15 cellular contexts compared by ENCODE assay signal in the genomic region with DNA sequence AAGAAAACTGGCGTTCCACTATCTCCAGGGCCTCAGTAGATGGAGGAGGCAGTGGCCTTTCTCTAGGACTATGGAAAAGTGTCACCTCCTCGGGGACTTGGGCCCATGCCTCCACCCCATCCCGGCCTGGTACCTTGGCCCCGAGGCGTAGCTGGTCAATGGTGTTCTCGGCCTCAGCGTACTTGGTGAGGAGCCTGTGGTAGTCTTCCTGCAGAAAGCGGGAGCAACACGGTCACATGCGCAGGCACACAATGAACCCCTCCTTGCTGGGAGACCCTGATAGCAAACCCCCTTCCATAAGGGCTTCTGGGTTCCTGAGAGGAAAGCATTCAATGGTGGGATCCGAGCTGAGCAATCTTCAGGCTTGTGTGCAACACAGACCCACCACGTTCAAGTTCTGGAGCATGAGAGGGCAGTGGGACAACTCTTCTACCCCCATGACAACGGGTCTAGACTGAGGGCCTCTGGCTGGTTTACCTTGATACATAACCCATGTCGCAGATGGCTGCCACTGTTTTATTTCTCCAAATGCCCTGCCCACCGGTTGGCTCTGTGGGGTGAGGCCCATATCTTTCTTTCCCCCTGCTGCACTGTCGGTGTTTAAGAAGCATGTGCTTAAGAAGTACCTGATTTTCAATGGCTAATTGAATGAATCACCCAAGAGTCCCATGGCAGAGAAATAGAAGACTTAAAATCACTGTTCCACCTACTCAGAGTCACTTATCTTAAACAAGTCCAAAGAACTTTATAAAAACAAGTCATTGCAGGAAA. TPM values are rescaled to one million over a fixed set of nuclear protein-coding genes. Genes with fewer than 3 reads are reported as not detected.
DNase-seq lines count a peak whose midpoint lies in the region; ATAC-seq and TF ChIP-seq lines count a peak whose summit lies in the region.
"Had no signal": no experiment of that assay in that cellular context is flagged by ENCODE, and none has a peak within 500 bp of the region (broad histone marks: within the 10 kb centered on the region; RNA-seq: fewer than 3 reads in every experiment).

No MANE protein-coding gene starts in this region.

- POLR2A ChIA-PET in activated CD4-positive, alpha-beta memory T cell treated with anti-CD3 and anti-CD28 coated beads for 36 hours (lab: Charles Lee) = interaction anchor here (3.1 to 6.0 kb wide), 2 partner anchors 11 kb away, joined by 15 to 100 read pairs; a partner anchor contains a TSS

- no peaks in the 10 kb centered on the region for H3K27me3 Mint-ChIP-seq in activated naive CD4-positive, alpha-beta T cell treated with anti-CD3 and anti-CD28 coated beads, Interleukin-2, amount 10 ng/mL, durations not matched to agents 7 days and 5 days
- H3K27me3 Mint-ChIP-seq in activated CD4-positive, alpha-beta memory T cell treated with anti-CD3 and anti-CD28 coated beads for 36 hours = no peaks in the 10 kb centered on the region
- no peaks in the 10 kb centered on the region for H3K27me3 Mint-ChIP-seq in memory B cell

- H3K9me3 Mint-ChIP-seq in activated naive CD4-positive, alpha-beta T cell treated with anti-CD3 and anti-CD28 coated beads, Interleukin-2, amount 10 ng/mL, durations not matched to agents 7 days and 5 days = no peaks in the 10 kb centered on the region
- no peaks in the 10 kb centered on the region for H3K9me3 Mint-ChIP-seq in activated CD4-positive, alpha-beta memory T cell treated with anti-CD3 and anti-CD28 coated beads for 36 hours
- peaks cover 1% of the 10 kb centered on the region for H3K9me3 Mint-ChIP-seq in memory B cell

- peaks cover 95% of the 10 kb centered on the region for H3K4me1 Mint-ChIP-seq in activated naive CD4-positive, alpha-beta T cell treated with anti-CD3 and anti-CD28 coated beads, Interleukin-2, amount 10 ng/mL, durations not matched to agents 7 days and 5 days
- peaks cover 86% of the 10 kb centered on the region for H3K4me1 Mint-ChIP-seq in activated CD4-positive, alpha-beta memory T cell treated with anti-CD3 and anti-CD28 coated beads for 36 hours (ENCODE audit: low read depth)
- peaks cover 63% of the 10 kb centered on the region for H3K4me1 Mint-ChIP-seq in memory B cell

- peak overlapping the region; percentile 2 for H3K4me3 Mint-ChIP-seq in activated naive CD4-positive, alpha-beta T cell treated with anti-CD3 and anti-CD28 coated beads, Interleukin-2, amount 10 ng/mL, durations not matched to agents 7 days and 5 days
- peak overlapping the region; percentile 35 for H3K4me3 Mint-ChIP-seq in activated CD4-positive, alpha-beta memory T cell treated with anti-CD3 and anti-CD28 coated beads for 36 hours
- H3K4me3 Mint-ChIP-seq in memory B cell = peak overlapping the region; percentile 45

- H3K36me3 Mint-ChIP-seq in activated naive CD4-positive, alpha-beta T cell treated with anti-CD3 and anti-CD28 coated beads, Interleukin-2, amount 10 ng/mL, durations not matched to agents 7 days and 5 days = peaks cover 85% of the 10 kb centered on the region
- H3K36me3 Mint-ChIP-seq in activated CD4-positive, alpha-beta memory T cell treated with anti-CD3 and anti-CD28 coated beads for 36 hours = peaks cover 68% of the 10 kb centered on the region
- peaks cover 39% of the 10 kb centered on the region for H3K36me3 Mint-ChIP-seq in memory B cell

- H3K79me2 ChIP-seq in hepatocyte = no peaks in the 10 kb centered on the region

- CTCF ChIA-PET in activated naive CD4-positive, alpha-beta T cell treated with anti-CD3 and anti-CD28 coated beads, Interleukin-2, amount 10 ng/mL, durations not matched to agents 7 days and 5 days (lab: Charles Lee) = interaction anchor here (0.7 to 5.6 kb wide), 3 partner anchors 12 to 24 kb away, joined by 3 to 65 read pairs (median 4); a partner anchor contains a TSS
- CTCF ChIA-PET in activated CD4-positive, alpha-beta memory T cell treated with anti-CD3 and anti-CD28 coated beads for 36 hours (lab: Charles Lee) = interaction anchor here (0.8 to 5.2 kb wide), 5 partner anchors 10 to 279 kb away, joined by 3 to 53 read pairs (median 3); a partner anchor contains a TSS

- no peaks in the 10 kb centered on the region for H3K9me3 ChIP-seq in hepatocyte (ENCODE audit: low read depth)

- H4K20me1 ChIP-seq in hepatocyte (ENCODE audit: insufficient read depth, poor library complexity, severe bottlenecking) = no peaks in the 10 kb centered on the region

- intact Hi-C loops in activated CD4-positive, alpha-beta memory T cell treated with anti-CD3 and anti-CD28 coated beads for 36 hours (cut with micrococcal nuclease) = loop anchor here (1.0 kb wide), 2 partner anchors 8 to 11 kb away; no protein-coding TSS in a partner anchor

- H3K9me2 ChIP-seq in hepatocyte (replicated peaks; ENCODE audit: insufficient read depth) = no peaks in the 10 kb centered on the region

- WGBS in hepatocyte (ENCODE audit: low lambda C conversion rate, missing lambda C conversion rate) = 92% methylated on average over 16 of the region's 16 CpGs

- no peak overlapping the region for H3K4me3 ChIP-seq in hepatocyte

- no peak for ATAC-seq in memory B cell (ENCODE audit: low read depth)

- no peaks in the 10 kb centered on the region for H3K36me3 ChIP-seq in hepatocyte (replicated peaks; ENCODE audit: insufficient read depth, low read depth)

- no peak for DNase-seq in activated naive CD4-positive, alpha-beta T cell treated with anti-CD3 and anti-CD28 coated beads, Interleukin-2, amount 10 ng/mL, durations not matched to agents 7 days and 5 days
- DNase-seq in activated naive CD4-positive, alpha-beta T cell treated with Interleukin-2 at 50 U/mL for 16 hours = no peak
- DNase-seq in activated CD4-positive, alpha-beta memory T cell treated with anti-CD3 and anti-CD28 coated beads for 36 hours = no peak
- DNase-seq in memory B cell (ENCODE audit: low spot score in 2 of 2) (no peak), hepatocyte (ENCODE audit: low spot score) (no peak), NCI-H1105 treated with DMSO at 0.1 percent for 48 hours (lab: John Stamatoyannopoulos, UW) (no peak), NCI-H1048 (lab: John Stamatoyannopoulos, UW) (no peak), NCI-H2029 treated with DMSO at 0.1 percent for 48 hours (lab: John Stamatoyannopoulos, UW) (no peak)
- DNase-seq: activated CD4-positive, alpha-beta T cell treated with anti-CD3 and anti-CD28 coated beads, Interleukin-2, amount 50 U/mL, for 48 hours; H7; mammary epithelial cell; occipital lobe had no signal

- no peak overlapping the region for H3K27ac ChIP-seq in hepatocyte

- no peaks in the 10 kb centered on the region for H3K27me3 ChIP-seq in hepatocyte

- no peak overlapping the region for H2AFZ ChIP-seq in hepatocyte

- no peak for TF ChIP-seq CTCF in hepatocyte (IDR thresholded peaks at IDR 0.05; ENCODE audit: poor library complexity)

- peak overlapping the region; percentile 94 for H3K27ac Mint-ChIP-seq in activated naive CD4-positive, alpha-beta T cell treated with anti-CD3 and anti-CD28 coated beads, Interleukin-2, amount 10 ng/mL, durations not matched to agents 7 days and 5 days
- H3K27ac Mint-ChIP-seq in activated CD4-positive, alpha-beta memory T cell treated with anti-CD3 and anti-CD28 coated beads for 36 hours = peak overlapping the region; percentile 98
- H3K27ac Mint-ChIP-seq in memory B cell = peak overlapping the region; percentile 80

- H3K4me1 ChIP-seq in hepatocyte (ENCODE audit: insufficient read depth) = peaks cover 2% of the 10 kb centered on the region

- H3K4me2 ChIP-seq in hepatocyte = no peak overlapping the region

RNA-seq across cellular contexts. Expression of a gene that starts 13.6 kb away (rescaled TPM):
- 100 to 1,000 TPM; 127 to 130 TPM for total RNA-seq in activated CD4-positive, alpha-beta memory T cell treated with anti-CD3 and anti-CD28 coated beads for 36 hours
- total RNA-seq in hepatocyte = 12.9 and 13.8 TPM in 2 replicates
- polyA plus RNA-seq in hepatocyte = 4.5 and 6.6 TPM in 2 replicates

RNA-seq across cellular contexts. Expression of a gene that starts 44.5 kb away (rescaled TPM):
- not detected for total RNA-seq in activated CD4-positive, alpha-beta memory T cell treated with anti-CD3 and anti-CD28 coated beads for 36 hours
- total RNA-seq in hepatocyte = 45.7 and 52.0 TPM in 2 replicates
- polyA plus RNA-seq in hepatocyte = 80.9 and 136 TPM in 2 replicates
- total RNA-seq: aorta, dermis microvascular lymphatic vessel endothelial cell, mammary epithelial cell, occipital lobe, urinary bladder had no signal
- polyA plus RNA-seq: aorta, mammary epithelial cell had no signal

RNA-seq across cellular contexts. Expression of a gene that starts 51.2 kb away (rescaled TPM):
- total RNA-seq in activated CD4-positive, alpha-beta memory T cell treated with anti-CD3 and anti-CD28 coated beads for 36 hours = not detected
- 397 and 472 TPM in 2 replicates for total RNA-seq in hepatocyte
- polyA plus RNA-seq in hepatocyte = 538 and 976 TPM in 2 replicates
- total RNA-seq: dermis microvascular lymphatic vessel endothelial cell, H7, mammary epithelial cell, occipital lobe had no signal
- polyA plus RNA-seq: mammary epithelial cell had no signal

Comparison
In these comparisons a context has a peak if more than half of its experiments do, and no peak if none do; other contexts are left out.
1. RNA of a gene that starts 44.5 kb away (total RNA-seq): 45.7 to 52.0 TPM in hepatocyte; not detected in activated CD4-positive, alpha-beta memory T cell treated with anti-CD3 and anti-CD28 coated beads for 36 hours; every median in the first group is over 10 times any median in the second.
2. RNA of a gene that starts 51.2 kb away (total RNA-seq): 397 to 472 TPM in hepatocyte; not detected in activated CD4-positive, alpha-beta memory T cell treated with anti-CD3 and anti-CD28 coated beads for 36 hours; every median in the first group is over 100 times any median in the second.
3. Peak in every context shown above with its lines, with median percentiles within 50 percentile points of each other: H3K27ac Mint-ChIP-seq and H3K4me3 Mint-ChIP-seq.